Comparison of ENCODE assay signal across 9 cellular contexts in the genomic region with DNA sequence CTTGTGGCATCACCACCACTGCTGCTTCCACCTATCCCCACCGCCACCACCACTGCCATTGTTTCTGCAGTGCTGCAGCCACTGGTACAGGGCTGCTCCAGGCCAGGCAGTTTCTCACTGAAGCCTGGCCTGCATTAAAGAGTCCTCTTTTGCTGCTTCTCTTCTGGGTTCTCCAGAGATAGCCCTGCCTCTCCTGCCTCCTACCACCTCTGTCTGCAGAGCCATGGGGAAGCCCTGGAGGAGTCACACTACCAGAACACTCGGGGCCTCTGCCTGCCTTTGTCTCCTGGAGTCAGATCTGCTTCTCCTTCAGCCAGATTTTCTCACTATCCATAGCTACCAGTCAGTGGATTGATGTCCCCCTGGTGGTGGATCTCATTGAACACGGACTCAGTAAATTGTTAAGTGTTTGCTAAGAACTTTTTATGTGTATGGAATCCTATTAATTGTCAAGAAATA. TPM values are rescaled to one million over a fixed set of nuclear protein-coding genes. Genes with fewer than 3 reads are reported as not detected.
DNase-seq lines count a peak whose midpoint lies in the region; FAIRE-seq and TF ChIP-seq lines count a peak whose summit lies in the region.
"Had no signal": no experiment of that assay in that cellular context is flagged by ENCODE, and none has a peak within 500 bp of the region (broad histone marks: within the 10 kb centered on the region; RNA-seq: fewer than 3 reads in every experiment).

No MANE protein-coding gene starts in this region.

- peaks cover 4% of the 10 kb centered on the region for H3K36me3 Mint-ChIP-seq in nephron (ENCODE audit: low read depth)
- H3K36me3 Mint-ChIP-seq: activated naive CD4-positive, alpha-beta T cell treated with anti-CD3 and anti-CD28 coated beads, Interleukin-2, amount 50 U/mL, for 24 hours had no signal

- H3K79me2 ChIP-seq in OCI-LY1 (ENCODE audit: insufficient read depth, low read length): no peaks in the 10 kb centered on the region
- peaks cover 1% of the 10 kb centered on the region for H3K79me2 ChIP-seq in endothelial cell of umbilical vein (ENCODE audit: control insufficient read depth, insufficient read depth, low read length)

- no peaks in the 10 kb centered on the region for H3K4me1 ChIP-seq in OCI-LY1 (ENCODE audit: insufficient read depth, low read length, severe bottlenecking)
- H3K4me1 ChIP-seq in endothelial cell of umbilical vein (ENCODE audit: control insufficient read depth, extremely low read depth, insufficient read depth, low read length): no peaks in the 10 kb centered on the region

- peak; percentile 28 for DNase-seq in NCI-H2196 (lab: John Stamatoyannopoulos, UW; ENCODE audit: unreplicated experiment)
- DNase-seq in NCI-H2196 treated with DMSO at 0.1 percent for 48 hours (lab: John Stamatoyannopoulos, UW; ENCODE audit: unreplicated experiment): no peak
- peak; percentile 87 for DNase-seq in endothelial cell of umbilical vein (ENCODE audit: low read depth, low spot score)
- no peak for DNase-seq in NCI-H774 (lab: John Stamatoyannopoulos, UW)
- DNase-seq in activated naive CD4-positive, alpha-beta T cell treated with anti-CD3 and anti-CD28 coated beads, Interleukin-2, amount 50 U/mL, for 16 hours: no peak
- no peak for DNase-seq in NCI-H1105 (lab: John Stamatoyannopoulos, UW)

- H3K4me3 ChIP-seq in OCI-LY1 (ENCODE audit: low read depth, low read length, poor library complexity, severe bottlenecking) (no peak overlapping the region), endothelial cell of umbilical vein (replicated peaks in 1 of 3; ENCODE audit: insufficient read depth in 1 of 3, low read depth in 1 of 3, low read length in 3 of 3) (no peak overlapping the region)

- peak overlapping the region; percentile 5 to 78 (median 14) for H3K27ac Mint-ChIP-seq in nephron
- H3K27ac Mint-ChIP-seq: activated naive CD4-positive, alpha-beta T cell treated with anti-CD3 and anti-CD28 coated beads, Interleukin-2, amount 50 U/mL, for 24 hours had no signal

- peak; percentile 73 for FAIRE-seq in endothelial cell of umbilical vein (lab: Jason Lieb, UNC)

- H3K27ac ChIP-seq in OCI-LY1 (ENCODE audit: low read depth, low read length, poor library complexity, severe bottlenecking) (no peak overlapping the region), endothelial cell of umbilical vein (ENCODE audit: insufficient read depth, low read depth, low read length) (no peak overlapping the region)

- no peak for TF ChIP-seq POLR2A in endothelial cell of umbilical vein (IDR thresholded peaks at IDR 0.05; ENCODE audit: low read depth, low read length)

- H3K4me3 Mint-ChIP-seq in nephron: no peak overlapping the region
- H3K4me3 Mint-ChIP-seq: activated naive CD4-positive, alpha-beta T cell treated with anti-CD3 and anti-CD28 coated beads, Interleukin-2, amount 50 U/mL, for 24 hours had no signal

- H3K36me3 ChIP-seq in OCI-LY1 (ENCODE audit: insufficient read depth, low read length) (no peaks in the 10 kb centered on the region), endothelial cell of umbilical vein (ENCODE audit: control insufficient read depth in 2 of 2, extremely low read depth in 1 of 2, insufficient read depth in 2 of 2, low read length in 2 of 2) (no peaks in the 10 kb centered on the region)

- H4K20me1 ChIP-seq in OCI-LY1 (ENCODE audit: insufficient read depth, low read length) (no peaks in the 10 kb centered on the region), endothelial cell of umbilical vein (replicated peaks; ENCODE audit: control insufficient read depth, extremely low read depth, insufficient read depth, low read length) (no peaks in the 10 kb centered on the region)

- H2AFZ ChIP-seq in OCI-LY1 (ENCODE audit: low read length) (no peak overlapping the region), endothelial cell of umbilical vein (ENCODE audit: low read depth, low read length) (peak overlapping the region; percentile 52)

- H3K9me1 ChIP-seq in endothelial cell of umbilical vein (replicated peaks; ENCODE audit: control insufficient read depth, extremely low read depth, insufficient read depth, low read length): no peaks in the 10 kb centered on the region

- dilution Hi-C loops in endothelial cell of umbilical vein (cut with MboI; ENCODE audit: extremely low pct_ligation_motif_present, low sequenced_read_pairs): no loop called here

- no TSS peak for BruUV-seq in endothelial cell of umbilical vein (replicated peaks; lab: Mats Ljungman, UMichigan)

- TF ChIP-seq CTCF in OCI-LY1 (IDR thresholded peaks at IDR 0.05; ENCODE audit: low read length) (peak; percentile 42; the same call in 1 of the 2 replicates), endothelial cell of umbilical vein (IDR thresholded peaks at IDR 0.05; ENCODE audit: extremely low read depth in 1 of 2, insufficient read depth in 1 of 2, low read depth in 1 of 2, low read length in 2 of 2) (peak; percentile 46 to 58), nephron (IDR thresholded peaks at IDR 0.05; ENCODE audit: unreplicated experiment in 3 of 3) (peak; percentile 51 to 63 (median 55))

- H3K4me1 Mint-ChIP-seq in nephron: peaks cover 4% of the 10 kb centered on the region
- H3K4me1 Mint-ChIP-seq: activated naive CD4-positive, alpha-beta T cell treated with anti-CD3 and anti-CD28 coated beads, Interleukin-2, amount 50 U/mL, for 24 hours had no signal

- H3K4me2 ChIP-seq in OCI-LY1 (ENCODE audit: low read length) (no peak overlapping the region), endothelial cell of umbilical vein (ENCODE audit: insufficient read depth, low read length) (no peak overlapping the region)

- POLR2A ChIA-PET in endothelial cell of umbilical vein (lab: Charles Lee): no interaction called here

- H3K27me3 ChIP-seq in OCI-LY1 (ENCODE audit: insufficient read depth, low read length): no peaks in the 10 kb centered on the region
- no peaks in the 10 kb centered on the region for H3K27me3 ChIP-seq in endothelial cell of umbilical vein (ENCODE audit: control insufficient read depth in 2 of 2, insufficient read depth in 2 of 2, low read length in 2 of 2)

- H3K9me3 Mint-ChIP-seq in nephron: peaks cover 20% of the 10 kb centered on the region

- H3K9me2 ChIP-seq in OCI-LY1 (ENCODE audit: low read depth, low read length): no peaks in the 10 kb centered on the region

- CTCF ChIA-PET in endothelial cell of umbilical vein (lab: Charles Lee): interaction anchor here (0.6 to 2.2 kb wide), 31 partner anchors 8 to 206 kb away, joined by 3 to 36 read pairs (median 4); partner anchors contain the start of genes DDAH1 and ZNHIT6

- intact Hi-C loops in endothelial cell of umbilical vein (cut with micrococcal nuclease): loop anchor here (1.0 kb wide), 2 partner anchors 158 to 194 kb away; no protein-coding TSS in a partner anchor

- no peaks in the 10 kb centered on the region for H3F3A ChIP-seq in OCI-LY1 (ENCODE audit: insufficient read depth, low read length)

- H3K9me3 ChIP-seq in OCI-LY1 (ENCODE audit: low read length) (no peaks in the 10 kb centered on the region), endothelial cell of umbilical vein (replicated peaks; ENCODE audit: control insufficient read depth, insufficient read depth, low read length) (no peaks in the 10 kb centered on the region)

- no peaks in the 10 kb centered on the region for H3K27me3 Mint-ChIP-seq in nephron (ENCODE audit: low read depth)

- no peak overlapping the region for H3K9ac ChIP-seq in OCI-LY1 (ENCODE audit: low read length)
- H3K9ac ChIP-seq in endothelial cell of umbilical vein (replicated peaks; ENCODE audit: extremely low read depth, insufficient read depth, low read length): no peak overlapping the region

TF ChIP-seq in endothelial cell of umbilical vein, 7 proteins besides CTCF, POLR2A, EP300 and RAD21:
- TF ChIP-seq JUN (IDR thresholded peaks at IDR 0.05; ENCODE audit: borderline replicate concordance, insufficient read depth, insufficient read length, low read depth) (no peak), EZH2 (IDR thresholded peaks at IDR 0.05; ENCODE audit: borderline replicate concordance, low read depth, low read length, severe bottlenecking) (no peak), FOS (IDR thresholded peaks at IDR 0.05; ENCODE audit: borderline replicate concordance, insufficient read depth, low read length) (no peak), GATA2 (IDR thresholded peaks at IDR 0.05; ENCODE audit: insufficient read depth, insufficient read length, low read depth, low read length) (no peak), MYC (IDR thresholded peaks at IDR 0.05; ENCODE audit: low read depth, low read length) (no peak), POLR2AphosphoS5 (IDR thresholded peaks at IDR 0.05; ENCODE audit: insufficient read depth, low read depth, low read length) (no peak)
- TF ChIP-seq, protein P1, sequence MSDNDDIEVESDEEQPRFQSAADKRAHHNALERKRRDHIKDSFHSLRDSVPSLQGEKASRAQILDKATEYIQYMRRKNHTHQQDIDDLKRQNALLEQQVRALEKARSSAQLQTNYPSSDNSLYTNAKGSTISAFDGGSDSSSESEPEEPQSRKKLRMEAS (IDR thresholded peaks at IDR 0.05; ENCODE audit: insufficient read depth, insufficient read length): no peak

RNA-seq across cellular contexts. Expression of gene DDAH1, which starts 37.7 kb away (rescaled TPM):
- total RNA-seq in endothelial cell of umbilical vein: 72.0 and 75.2 TPM in 2 replicates
- polyA plus RNA-seq in endothelial cell of umbilical vein: 37.4 and 44.0 TPM in 2 replicates
- 52.2 and 54.0 TPM in 2 replicates for polyA plus RNA-seq in endothelial cell of umbilical vein (2011; cell fraction: cytosol; rRNA removed)
- 37.3 and 48.8 TPM in 2 replicates for polyA plus RNA-seq in endothelial cell of umbilical vein (2011; cell fraction: nucleus; rRNA removed)
- polyA plus RNA-seq in endothelial cell of umbilical vein (2012): 29.6 and 43.7 TPM in 2 replicates
- 69.4 and 83.6 TPM in 2 replicates for polyA minus RNA-seq in endothelial cell of umbilical vein
- polyA minus RNA-seq in endothelial cell of umbilical vein (2011; cell fraction: cytosol; rRNA and poly(A)+ RNA removed): 10.1 TPM
- 43.9 and 57.7 TPM in 2 replicates for polyA minus RNA-seq in endothelial cell of umbilical vein (2011; cell fraction: nucleus; rRNA and poly(A)+ RNA removed)

Comparison
In these comparisons a context has a peak if more than half of its experiments do, and no peak if none do; other contexts are left out.
1. DNase-seq: peak in NCI-H2196 (single experiment) and endothelial cell of umbilical vein (single experiment); none in NCI-H2196 treated with DMSO at 0.1 percent for 48 hours (single experiment), NCI-H774 (single experiment), activated naive CD4-positive, alpha-beta T cell treated with anti-CD3 and anti-CD28 coated beads, Interleukin-2, amount 50 U/mL, for 16 hours (single experiment) and NCI-H1105 (single experiment).
2. Peak in every context shown above with its lines, with median percentiles within 50 percentile points of each other: CTCF ChIP-seq.